Comparison of ENCODE assay signal across 15 cellular contexts in genomic region chr4:25969374-25969773, GRCh38. TPM values are rescaled to one million over a fixed set of nuclear protein-coding genes. Genes with fewer than 3 reads are reported as not detected.
DNase-seq lines count a peak whose midpoint lies in the region; ATAC-seq and TF ChIP-seq lines count a peak whose summit lies in the region.
"Had no signal": no experiment of that assay in that cellular context is flagged by ENCODE, and none has a peak within 500 bp of the region (broad histone marks: within the 10 kb centered on the region; RNA-seq: fewer than 3 reads in every experiment).

No MANE protein-coding gene starts in this region.

- POLR2A ChIA-PET in WTC11 (lab: Charles Lee), result no interaction called here

- H4K20me1 ChIP-seq in Karpas-422 (ENCODE audit: insufficient read depth, low read depth, low read length), result no peaks in the 10 kb centered on the region

- no peak overlapping the region for H3K9ac ChIP-seq in Karpas-422 (ENCODE audit: low read length)
- H3K9ac ChIP-seq: SK-N-SH had no signal

- peaks cover 21% of the 10 kb centered on the region for H3K4me1 Mint-ChIP-seq in WTC11
- peaks cover 14% of the 10 kb centered on the region for H3K4me1 Mint-ChIP-seq in mesothelial cell of epicardium
- H3K4me1 Mint-ChIP-seq: CD8-positive, alpha-beta memory T cell had no signal

- 59 to 75% methylated on average over 6 of the region's 6 CpGs for WGBS in testis, 2 donors

- H3K9me3 Mint-ChIP-seq in WTC11 (0 out of 2 replicates have a peak, but pooled peaks cover 3% of the 10 kb centered on the region), mesothelial cell of epicardium (no peaks in the 10 kb centered on the region)
- H3K9me3 Mint-ChIP-seq: CD8-positive, alpha-beta memory T cell; HFFc6 had no signal

- no peaks in the 10 kb centered on the region for H3K27me3 ChIP-seq in Karpas-422 (ENCODE audit: low read length)
- H3K27me3 ChIP-seq in testis, result no peaks in the 10 kb centered on the region
- H3K27me3 ChIP-seq: Peyer's patch had no signal

- TF ChIP-seq POLR2A in testis (IDR thresholded peaks at IDR 0.05) (no peak), GM18505 (IDR thresholded peaks at IDR 0.05; ENCODE audit: borderline replicate concordance, extremely low read depth, insufficient read depth, insufficient read length) (no peak)

- H3K36me3 ChIP-seq in Karpas-422 (ENCODE audit: insufficient read depth, low read length), result no peaks in the 10 kb centered on the region; the same call in 1 of the 2 replicates
- H3K36me3 ChIP-seq in testis (ENCODE audit: low read depth, missing control alignments), result no peaks in the 10 kb centered on the region
- H3K36me3 ChIP-seq: Peyer's patch had no signal

- H3K4me2 ChIP-seq in Karpas-422 (ENCODE audit: low read depth, low read length, poor library complexity, severe bottlenecking), result peak overlapping the region; percentile 10
- H3K4me2 ChIP-seq: SK-N-SH had no signal

- H3K4me3 ChIP-seq in Karpas-422 (ENCODE audit: low read length) (no peak overlapping the region), testis (no peak overlapping the region)
- H3K4me3 ChIP-seq: Peyer's patch had no signal

- no peak for TF ChIP-seq CTCF in WTC11 (IDR thresholded peaks at IDR 0.05)
- TF ChIP-seq CTCF in mesothelial cell of epicardium (IDR thresholded peaks at IDR 0.05; ENCODE audit: unreplicated experiment), result no peak
- no peak for TF ChIP-seq CTCF in testis (IDR thresholded peaks at IDR 0.05)

- no peaks in the 10 kb centered on the region for H3K36me3 Mint-ChIP-seq in WTC11
- no peaks in the 10 kb centered on the region for H3K36me3 Mint-ChIP-seq in mesothelial cell of epicardium
- H3K36me3 Mint-ChIP-seq: CD8-positive, alpha-beta memory T cell had no signal

- H3K27me3 Mint-ChIP-seq in WTC11 (ENCODE audit: low read depth), result no peaks in the 10 kb centered on the region; the same call in 1 of the 2 replicates
- H3K27me3 Mint-ChIP-seq in mesothelial cell of epicardium (ENCODE audit: low read depth), result no peaks in the 10 kb centered on the region

- H3K9me2 ChIP-seq in Karpas-422 (replicated peaks; ENCODE audit: insufficient read depth, low read length), result no peaks in the 10 kb centered on the region
- H3K9me2 ChIP-seq: SK-N-SH had no signal

- no peak overlapping the region for H2AFZ ChIP-seq in Karpas-422 (ENCODE audit: low read length)

- ATAC-seq in WTC11 (no peak), GM18505 (IDR thresholded peaks at IDR 0.05; ENCODE audit: unreplicated experiment) (no peak)

- H3K79me2 ChIP-seq in Karpas-422 (ENCODE audit: low read length), result no peaks in the 10 kb centered on the region

- no peak overlapping the region for H3K27ac ChIP-seq in Karpas-422 (ENCODE audit: low read length)
- no peak overlapping the region for H3K27ac ChIP-seq in testis

- DNase-seq in Karpas-422 (no peak), WTC11 (ENCODE audit: low spot score) (no peak), mesothelial cell of epicardium (ENCODE audit: low spot score in 2 of 2, unreplicated experiment in 2 of 2) (no peak), testis (peak; percentile 49), NCI-H1105 (lab: John Stamatoyannopoulos, UW) (no peak), hippocampal formation (lab: John Stamatoyannopoulos, UW) (no peak)
- DNase-seq: CD8-positive, alpha-beta memory T cell; HFFc6; KG1; NCI-H1092; NCI-H2081 treated with DMSO at 0.1 percent for 48 hours; NCI-H510A treated with DMSO at 0.1 percent for 48 hours; SK-N-SH had no signal

- H3K27ac Mint-ChIP-seq in WTC11 (no peak overlapping the region), mesothelial cell of epicardium (peak overlapping the region; percentile 94)
- H3K27ac Mint-ChIP-seq: CD8-positive, alpha-beta memory T cell; HFFc6 had no signal

- CTCF ChIA-PET in WTC11 (lab: Charles Lee), result interaction anchor here (2.2 to 3.8 kb wide), 2 partner anchors 14 to 19 kb away, joined by 7 to 17 read pairs; no protein-coding TSS in a partner anchor

- intact Hi-C loops in testis (cut with DNase I; ENCODE audit: low total_unique reads), result no loop called here

- peaks cover 19% of the 10 kb centered on the region for H3K4me1 ChIP-seq in Karpas-422 (ENCODE audit: low read length)
- H3K4me1 ChIP-seq in testis, result no peaks in the 10 kb centered on the region

- no peaks in the 10 kb centered on the region for H3K9me3 ChIP-seq in Karpas-422 (ENCODE audit: low read length)
- no peaks in the 10 kb centered on the region for H3K9me3 ChIP-seq in testis
- H3K9me3 ChIP-seq: Peyer's patch, SK-N-SH had no signal

- H3K4me3 Mint-ChIP-seq in WTC11 (no peak overlapping the region), mesothelial cell of epicardium (no peak overlapping the region)
- H3K4me3 Mint-ChIP-seq: CD8-positive, alpha-beta memory T cell; HFFc6 had no signal

TF ChIP-seq in WTC11, 78 proteins besides CTCF, POLR2A, EP300 and RAD21:
- TF ChIP-seq AFF4 (CRISPR knock-in tag; IDR thresholded peaks at IDR 0.05; ENCODE audit: borderline replicate concordance) (no peak), USF2 (CRISPR knock-in tag; IDR thresholded peaks at IDR 0.05) (peak; percentile 51; the same call in 1 of the 2 replicates), ZMAT4 (CRISPR knock-in tag; IDR thresholded peaks at IDR 0.05) (no peak), NFYB (CRISPR knock-in tag; conservative IDR thresholded peaks at IDR 0.05; ENCODE audit: low read depth) (peak; percentile 33; the same call in 1 of the 2 replicates)

RNA-seq across cellular contexts. Expression of gene SMIM20, which starts 55.4 kb away (rescaled TPM):
- 53.2 and 85.2 TPM in 2 replicates for total RNA-seq in Karpas-422 (2014; rRNA removed; shearing (Covaris generic); ENCODE audit: low replicate concordance)
- total RNA-seq in WTC11 (2021) (39.4 to 48.5 TPM (median 45.3 TPM) in 3 replicates), mesothelial cell of epicardium (29.7 to 31.5 TPM (median 30.0 TPM) in 3 replicates), testis (10 to 100 TPM; 31.3 to 38.3 TPM)
- polyA plus RNA-seq in testis (ENCODE audit: insufficient read depth, low read depth, low replicate concordance), result 46.1 TPM
